ENCODE assay signal across 1 cellular context in genomic region chr2:173961346-173961705, GRCh38.
TF ChIP-seq lines count a peak whose summit lies in the region.

No MANE protein-coding gene starts in this region.

TF ChIP-seq in K562, 482 proteins besides CTCF, POLR2A, EP300 and RAD21 (continued from another document):
- TF ChIP-seq ZBTB33 (CRISPR knock-in tag; IDR thresholded peaks at IDR 0.05) = no peak
- TF ChIP-seq CHCHD3 (CRISPR knock-in tag; IDR thresholded peaks at IDR 0.05) = no peak
- no peak for TF ChIP-seq ZBTB9 (CRISPR knock-in tag; IDR thresholded peaks at IDR 0.05)
- TF ChIP-seq ZNF518B (CRISPR knock-in tag; IDR thresholded peaks at IDR 0.05) = no peak
- no peak for TF ChIP-seq THAP12 (CRISPR knock-in tag; IDR thresholded peaks at IDR 0.05)
